1 cellular context compared by ENCODE assay signal in genomic region chr6:17725083-17725482, GRCh38.
TF ChIP-seq lines count a peak whose summit lies in the region.

No MANE protein-coding gene starts in this region.

TF ChIP-seq in HEK293, 187 proteins besides CTCF, POLR2A, EP300 and RAD21 (continued from another document):
- TF ChIP-seq ZNF513 (tag by site-specific recombination; IDR thresholded peaks at IDR 0.05), result no peak
- no peak for TF ChIP-seq ZNF311 (tag by site-specific recombination; IDR thresholded peaks at IDR 0.05; ENCODE audit: borderline replicate concordance)
TF ChIP-seq in HEK293: peak in this region for 4.
